In the genomic region with DNA sequence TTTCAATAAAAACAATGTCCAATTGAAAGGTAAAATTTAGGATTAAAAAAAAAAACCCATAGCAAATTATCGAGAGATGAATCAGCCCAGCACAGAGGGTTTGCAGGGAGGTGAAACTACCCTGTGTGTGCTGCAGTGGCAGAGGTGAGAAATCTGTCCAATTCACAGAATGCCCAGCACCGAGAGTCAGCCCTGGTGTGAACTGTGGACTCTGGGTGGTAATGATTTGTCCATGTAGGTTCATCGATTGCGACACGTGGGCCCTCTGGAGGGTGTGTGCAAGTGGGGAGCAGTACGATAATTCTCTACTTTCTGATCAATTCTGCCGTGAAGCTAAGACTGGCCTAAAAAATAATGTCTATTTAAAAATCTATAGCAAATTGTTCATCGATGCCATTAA, we compare ENCODE assay signal across 17 cellular contexts.
DNase-seq lines count a peak whose midpoint lies in the region; ATAC-seq and TF ChIP-seq lines count a peak whose summit lies in the region.
"Had no signal": no experiment of that assay in that cellular context is flagged by ENCODE, and none has a peak within 500 bp of the region (broad histone marks: within the 10 kb centered on the region; RNA-seq: fewer than 3 reads in every experiment).

No MANE protein-coding gene starts in this region.

- H3K36me3 Mint-ChIP-seq in endodermal cell (ENCODE audit: low read depth) = no peaks in the 10 kb centered on the region
- H3K36me3 Mint-ChIP-seq: CD4-positive, CD25-positive, alpha-beta regulatory T cell; CD8-positive, alpha-beta memory T cell; IgD-negative memory B cell had no signal

- ATAC-seq in right lobe of liver (peak in 3 of 4 donors; percentile 20 to 31 (median 28)), HG02981 (IDR thresholded peaks at IDR 0.05; ENCODE audit: unreplicated experiment) (no peak), HG03439 (IDR thresholded peaks at IDR 0.05; ENCODE audit: unreplicated experiment) (no peak)

- peaks cover 2% of the 10 kb centered on the region for H3K4me1 Mint-ChIP-seq in endodermal cell
- H3K4me1 Mint-ChIP-seq: CD8-positive, alpha-beta memory T cell had no signal

- H3K36me3 ChIP-seq in endodermal cell (ENCODE audit: control insufficient read depth, insufficient read depth, low read length) (no peaks in the 10 kb centered on the region), right lobe of liver (no peaks in the 10 kb centered on the region), smooth muscle cell (ENCODE audit: low read depth) (no peaks in the 10 kb centered on the region)
- H3K36me3 ChIP-seq: BE2C had no signal

- no peaks in the 10 kb centered on the region for H3F3A ChIP-seq in smooth muscle cell (ENCODE audit: low read depth)

- H2AFZ ChIP-seq in smooth muscle cell (ENCODE audit: low read depth) = no peak overlapping the region
- H2AFZ ChIP-seq: GM23248 had no signal

- H3K4me1 ChIP-seq in endodermal cell (ENCODE audit: control insufficient read depth, insufficient read depth, low read length) = no peaks in the 10 kb centered on the region
- no peaks in the 10 kb centered on the region for H3K4me1 ChIP-seq in right lobe of liver
- H3K4me1 ChIP-seq in smooth muscle cell (ENCODE audit: low read depth) = peaks cover 21% of the 10 kb centered on the region
- H3K4me1 ChIP-seq: BE2C had no signal

- intact Hi-C loops in right lobe of liver (cut with DNase I) = no loop called here

- no peaks in the 10 kb centered on the region for H3K27me3 Mint-ChIP-seq in endodermal cell (ENCODE audit: insufficient read depth)

- peak overlapping the region; percentile 29 for H3K4me2 ChIP-seq in smooth muscle cell

- H3K27ac ChIP-seq in endodermal cell (ENCODE audit: low read depth, low read length) = no peak overlapping the region
- no peak overlapping the region for H3K27ac ChIP-seq in right lobe of liver
- no peak overlapping the region for H3K27ac ChIP-seq in smooth muscle cell (ENCODE audit: low read depth)
- H3K27ac ChIP-seq: GM23248 had no signal

- H3K9ac ChIP-seq in endodermal cell (ENCODE audit: extremely low read depth, low read length, poor library complexity, severe bottlenecking) (no peak overlapping the region), smooth muscle cell (ENCODE audit: low read depth) (no peak overlapping the region)
- H3K9ac ChIP-seq: GM23248 had no signal

- no peak overlapping the region for H3K4me3 Mint-ChIP-seq in endodermal cell
- H3K4me3 Mint-ChIP-seq: CD4-positive, CD25-positive, alpha-beta regulatory T cell; CD8-positive, alpha-beta memory T cell; IgD-negative memory B cell had no signal

- no peak for TF ChIP-seq POLR2A in right lobe of liver (IDR thresholded peaks at IDR 0.05)

- no peak overlapping the region for H3K4me3 ChIP-seq in endodermal cell (ENCODE audit: low read length)
- H3K4me3 ChIP-seq in right lobe of liver = no peak overlapping the region
- no peak overlapping the region for H3K4me3 ChIP-seq in smooth muscle cell
- H3K4me3 ChIP-seq: GM23248 had no signal

- DNase-seq in amniotic epithelial cell (ENCODE audit: low read depth) = peak; percentile 7
- DNase-seq in endodermal cell = no peak
- no peak for DNase-seq in right lobe of liver
- DNase-seq in smooth muscle cell (lab: John Stamatoyannopoulos, UW; ENCODE audit: unreplicated experiment) = no peak
- no peak for DNase-seq in NCI-H82 (lab: John Stamatoyannopoulos, UW)
- DNase-seq: ACHN; BE2C; C1 segment of cervical spinal cord; CD4-positive, CD25-positive, alpha-beta regulatory T cell; CD8-positive, alpha-beta memory T cell; COR-L47; GM23248; HCEC 1CT; KBM-7 had no signal

- H4K20me1 ChIP-seq in smooth muscle cell (ENCODE audit: low read depth) = no peaks in the 10 kb centered on the region

- H3K9me3 Mint-ChIP-seq in endodermal cell = no peaks in the 10 kb centered on the region
- H3K9me3 Mint-ChIP-seq: CD4-positive, CD25-positive, alpha-beta regulatory T cell; CD8-positive, alpha-beta memory T cell; IgD-negative memory B cell had no signal

- H3K27me3 ChIP-seq in endodermal cell (ENCODE audit: control insufficient read depth, insufficient read depth, low read length, poor library complexity, severe bottlenecking) = no peaks in the 10 kb centered on the region
- H3K27me3 ChIP-seq in right lobe of liver = no peaks in the 10 kb centered on the region
- H3K27me3 ChIP-seq in smooth muscle cell (ENCODE audit: low read depth) = no peaks in the 10 kb centered on the region
- H3K27me3 ChIP-seq: BE2C had no signal

- no peak for TF ChIP-seq CTCF in endodermal cell (conservative IDR thresholded peaks at IDR 0.05)
- no peak for TF ChIP-seq CTCF in right lobe of liver (IDR thresholded peaks at IDR 0.05)
- TF ChIP-seq CTCF in smooth muscle cell (IDR thresholded peaks at IDR 0.05; ENCODE audit: borderline replicate concordance, insufficient read depth, poor library complexity, severe bottlenecking) = no peak

- H3K79me2 ChIP-seq in smooth muscle cell (ENCODE audit: low read depth) = no peaks in the 10 kb centered on the region

- peak overlapping the region; percentile 19 for H3K27ac Mint-ChIP-seq in endodermal cell
- H3K27ac Mint-ChIP-seq: CD4-positive, CD25-positive, alpha-beta regulatory T cell; IgD-negative memory B cell had no signal

- 92 to 94% methylated on average over 8 of the region's 8 CpGs for WGBS in endodermal cell (ENCODE audit: insufficient coverage in 1 of 2, insufficient read length in 1 of 2), 2 experiments
- WGBS in right lobe of liver (ENCODE audit: insufficient coverage, low coverage, low lambda C conversion rate, missing lambda C conversion rate) = 52% methylated on average over 8 of the region's 8 CpGs
- WGBS in smooth muscle cell (ENCODE audit: low lambda C conversion rate) = 84% methylated on average over 8 of the region's 8 CpGs

- H3K9me3 ChIP-seq in endodermal cell (ENCODE audit: control insufficient read depth, low read length) = no peaks in the 10 kb centered on the region
- H3K9me3 ChIP-seq in right lobe of liver = no peaks in the 10 kb centered on the region
- no peaks in the 10 kb centered on the region for H3K9me3 ChIP-seq in smooth muscle cell (replicated peaks; ENCODE audit: low read depth)
- H3K9me3 ChIP-seq: BE2C had no signal

Comparison
In these comparisons a context has a peak if more than half of its experiments do, and no peak if none do; other contexts are left out.
1. ATAC-seq: peak in right lobe of liver (3 of 4); none in HG02981 (single experiment) and HG03439 (single experiment).